ENCODE assay signal across 10 cellular contexts in the genomic region with DNA sequence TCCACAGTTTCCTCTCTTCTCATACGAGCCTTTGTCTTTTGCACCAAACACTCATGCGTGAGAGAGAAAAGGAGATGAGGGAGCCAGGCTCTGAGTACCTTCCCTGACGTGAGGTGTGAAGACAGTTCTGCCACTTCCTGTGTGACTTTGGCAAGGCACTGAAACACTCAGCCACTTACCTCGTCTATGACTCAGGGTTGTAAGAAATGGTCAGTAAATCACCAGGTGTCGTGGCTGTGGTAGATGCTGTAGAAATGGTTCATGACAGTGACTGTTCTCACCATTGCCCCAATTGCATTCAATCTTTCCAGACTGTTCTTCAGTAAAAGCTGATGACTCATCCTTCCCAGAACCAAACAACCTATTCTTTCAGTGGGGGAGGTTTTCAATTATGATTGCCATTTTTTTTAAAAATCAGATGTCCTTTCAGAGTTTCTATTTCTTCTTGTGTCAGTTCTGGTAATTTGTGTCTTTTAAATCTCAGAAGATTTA. TPM values are rescaled to one million over a fixed set of nuclear protein-coding genes. Genes with fewer than 3 reads are reported as not detected.
A peak's percentile ranks its signal among the peaks of the same experiment; 100 is the strongest.
DNase-seq lines count a peak whose midpoint lies in the region; ATAC-seq and TF ChIP-seq lines count a peak whose summit lies in the region.
"Had no signal": no experiment of that assay in that cellular context is flagged by ENCODE, and none has a peak within 500 bp of the region (broad histone marks: within the 10 kb centered on the region; RNA-seq: fewer than 3 reads in every experiment).

No MANE protein-coding gene starts in this region.

- no peak overlapping the region for H2BK5ac ChIP-seq in IMR-90 (ENCODE audit: low read depth, low read length, poor library complexity, severe bottlenecking)

- H2AK5ac ChIP-seq in IMR-90 (ENCODE audit: low read depth, low read length): no peak overlapping the region

- WGBS in IMR-90 (ENCODE audit: extremely low coverage in 2 of 2, insufficient read length in 1 of 2), 2 experiments: no CpG with 5 or more reads among the region's 5 CpGs
- 62 to 75% methylated on average over 5 of the region's 5 CpGs for WGBS in tibial nerve, 2 donors

- H3K36me3 Mint-ChIP-seq in activated T-cell treated with anti-CD3 and anti-CD28 coated beads, Interleukin-2, amount 50 U/mL, for 4 hours (ENCODE audit: insufficient read depth): peaks cover 5% of the 10 kb centered on the region

- CTCF ChIA-PET in IMR-90 (lab: Yijun Ruan, JAX): no interaction called here

- H3K4me1 Mint-ChIP-seq in activated T-cell treated with anti-CD3 and anti-CD28 coated beads, Interleukin-2, amount 50 U/mL, for 4 hours (ENCODE audit: low read depth): peaks cover 25% of the 10 kb centered on the region

- no peak overlapping the region for H4K8ac ChIP-seq in IMR-90 (ENCODE audit: low read depth in 2 of 2, low read length in 2 of 2)

- H4K91ac ChIP-seq in IMR-90 (ENCODE audit: insufficient read depth, low read depth, low read length): no peak overlapping the region

- in situ Hi-C loops in IMR-90 (cut with MboI; ENCODE audit: low sequenced_read_pairs): no loop called here
- in situ Hi-C loops in GM13977 (cut with MboI; ENCODE audit: low pct_unique_long_range_greater_than_20kb, low sequenced_read_pairs, unreplicated experiment): no loop called here

- no peaks in the 10 kb centered on the region for H4K20me1 ChIP-seq in IMR-90 (ENCODE audit: insufficient read depth, low read length)

- H3K4me1 ChIP-seq in IMR-90 (ENCODE audit: control insufficient read depth, insufficient read depth, low read length) (no peaks in the 10 kb centered on the region), tibial nerve (no peaks in the 10 kb centered on the region)
- H3K4me1 ChIP-seq: parathyroid adenoma had no signal

- no peak overlapping the region for H3K14ac ChIP-seq in IMR-90 (replicated peaks; ENCODE audit: low read depth, low read length)

- no peaks in the 10 kb centered on the region for H3K27me3 Mint-ChIP-seq in activated T-cell treated with anti-CD3 and anti-CD28 coated beads, Interleukin-2, amount 50 U/mL, for 4 hours (ENCODE audit: low read depth)

- dilution Hi-C loops in IMR-90 (cut with HindIII; ENCODE audit: low sequenced_read_pairs, unreplicated experiment): no loop called here

- no peak for DNase-seq in IMR-90
- DNase-seq in activated T-cell treated with anti-CD3 and anti-CD28 coated beads, Interleukin-2, amount 50 U/mL, for 4 hours: peak; percentile 23
- peak; percentile 72 for DNase-seq in stimulated activated CD4-positive, alpha-beta T cell treated with anti-CD3 and anti-CD28 coated beads, Interleukin-15, amount 100 ng/mL, for 24 hours
- no peak for DNase-seq in GM13977 (ENCODE audit: low spot score)
- DNase-seq in AML-193 (lab: John Stamatoyannopoulos, UW): no peak
- no peak for DNase-seq in tibial nerve (ENCODE audit: low spot score in 2 of 2)
- no peak for DNase-seq in SIG-M5 (lab: John Stamatoyannopoulos, UW)

- no peaks in the 10 kb centered on the region for H3K79me1 ChIP-seq in IMR-90 (ENCODE audit: low read depth in 1 of 2, low read length in 2 of 2)

- no peak overlapping the region for H4K5ac ChIP-seq in IMR-90 (ENCODE audit: low read depth, low read length)

- no peak overlapping the region for H3K9ac ChIP-seq in IMR-90 (ENCODE audit: low read depth, low read length)
- H3K9ac ChIP-seq: parathyroid adenoma had no signal

- no peak for TF ChIP-seq EP300 in tibial nerve (IDR thresholded peaks at IDR 0.05)

- H3K4me3 ChIP-seq in IMR-90 (ENCODE audit: insufficient read depth, low read depth, low read length): no peak overlapping the region
- no peak overlapping the region for H3K4me3 ChIP-seq in tibial nerve

- H3K27ac ChIP-seq in IMR-90 (ENCODE audit: insufficient read depth, low read length): no peak overlapping the region
- H3K27ac ChIP-seq in tibial nerve: no peak overlapping the region
- H3K27ac ChIP-seq: epithelial cell of prostate, parathyroid adenoma had no signal

- no peak overlapping the region for H3K56ac ChIP-seq in IMR-90 (ENCODE audit: extremely low read depth, insufficient read depth, low read length)

- H3K9me3 Mint-ChIP-seq in activated T-cell treated with anti-CD3 and anti-CD28 coated beads, Interleukin-2, amount 50 U/mL, for 4 hours: peaks cover 19% of the 10 kb centered on the region

- no peak overlapping the region for H2BK15ac ChIP-seq in IMR-90 (ENCODE audit: low read depth, low read length)

- no peaks in the 10 kb centered on the region for H3K36me3 ChIP-seq in IMR-90 (ENCODE audit: control insufficient read depth, insufficient read depth, low read length)
- H3K36me3 ChIP-seq in tibial nerve: no peaks in the 10 kb centered on the region

- no peak for TF ChIP-seq RAD21 in IMR-90 (IDR thresholded peaks at IDR 0.05; ENCODE audit: low read length)

- no peaks in the 10 kb centered on the region for H3K9me1 ChIP-seq in IMR-90 (ENCODE audit: insufficient read depth, low read length)

- peak; percentile 46 for ATAC-seq in GM19025 (IDR thresholded peaks at IDR 0.05; ENCODE audit: low read depth, unreplicated experiment)
- ATAC-seq in IMR-90 (ENCODE audit: low read depth): no peak
- peak; percentile 98 for ATAC-seq in activated T-cell treated with anti-CD3 and anti-CD28 coated beads, Interleukin-2, amount 50 U/mL, for 4 hours

- H3K27me3 ChIP-seq in IMR-90 (ENCODE audit: control insufficient read depth, insufficient read depth, low read length) (peaks cover 6% of the 10 kb centered on the region), tibial nerve (peaks cover 0 to 12% of the 10 kb centered on the region in 2 donors)

- H3K23ac ChIP-seq in IMR-90 (ENCODE audit: low read depth, low read length): no peak overlapping the region

- TF ChIP-seq CTCF in IMR-90 (conservative IDR thresholded peaks at IDR 0.05; ENCODE audit: low read depth, low read length): no peak
- no peak for TF ChIP-seq CTCF in GM13977 (IDR thresholded peaks at IDR 0.05; ENCODE audit: extremely low read depth, insufficient read depth, missing control alignments)
- TF ChIP-seq CTCF in tibial nerve (IDR thresholded peaks at IDR 0.05): no peak

- H3K4me3 Mint-ChIP-seq in activated T-cell treated with anti-CD3 and anti-CD28 coated beads, Interleukin-2, amount 50 U/mL, for 4 hours: no peak overlapping the region

- TF ChIP-seq POLR2A in IMR-90 (IDR thresholded peaks at IDR 0.05; ENCODE audit: low read depth, low read length) (no peak), tibial nerve (IDR thresholded peaks at IDR 0.05) (no peak)

- no peak overlapping the region for H2BK120ac ChIP-seq in IMR-90 (ENCODE audit: low read depth, low read length)

- no peak overlapping the region for H2AK9ac ChIP-seq in IMR-90 (replicated peaks; ENCODE audit: low read depth, low read length, poor library complexity)

- no TSS peak for BruUV-seq in IMR-90 (replicated peaks; lab: Mats Ljungman, UMichigan)

- no peak overlapping the region for H3K4ac ChIP-seq in IMR-90 (ENCODE audit: low read depth, low read length)

- no peak overlapping the region for H3K18ac ChIP-seq in IMR-90 (ENCODE audit: low read depth, low read length)

- no peak overlapping the region for H2BK20ac ChIP-seq in IMR-90 (ENCODE audit: low read depth, low read length)

- POLR2A ChIA-PET in IMR-90 (lab: Charles Lee; ENCODE audit: unreplicated experiment): no interaction called here

- intact Hi-C loops in IMR-90 (cut with micrococcal nuclease): no loop called here

- H3K9me3 ChIP-seq in IMR-90 (ENCODE audit: control insufficient read depth, insufficient read depth, low read length) (peaks cover 8% of the 10 kb centered on the region), tibial nerve (peaks cover 0 to 37% (median 5%) of the 10 kb centered on the region in 4 donors)

- H2AFZ ChIP-seq in IMR-90 (replicated peaks; ENCODE audit: low read length, poor library complexity): no peak overlapping the region
- H2AFZ ChIP-seq: parathyroid adenoma had no signal

- no peak overlapping the region for H3K4me2 ChIP-seq in IMR-90 (ENCODE audit: low read depth, low read length)

TF ChIP-seq in IMR-90, 13 proteins besides CTCF, POLR2A, EP300 and RAD21:
- TF ChIP-seq FOS (IDR thresholded peaks at IDR 0.05; ENCODE audit: low read depth, low read length) (peak; percentile 24; the same call in 1 of the 2 replicates), ELK1 (IDR thresholded peaks at IDR 0.05; ENCODE audit: borderline replicate concordance, low read depth, low read length) (no peak), SMC3 (IDR thresholded peaks at IDR 0.05; ENCODE audit: low read depth, low read length) (no peak)
TF ChIP-seq in IMR-90: peak in this region for 1.

RNA-seq across cellular contexts. Expression of gene CBFA2T3, which starts 49.2 kb away (rescaled TPM):
- total RNA-seq in IMR-90 (2012; rRNA removed) (not detected in 2 replicates), tibial nerve (1 to 10 TPM in 3 of 4 donors, under 1 TPM in 1; 0.78 to 5.0 (median 2.8) TPM)
- polyA plus RNA-seq in IMR-90 (2012; rRNA removed): not detected in 2 replicates
- not detected in 2 replicates for polyA plus RNA-seq in IMR-90 (2012; cell fraction: cytosol; rRNA removed)
- polyA plus RNA-seq in IMR-90 (2012; cell fraction: nucleus; rRNA removed; ENCODE audit: low replicate concordance): 0.03 TPM in 1 of 2 replicates, not detected in the other
- total RNA-seq in activated T-cell treated with anti-CD3 and anti-CD28 coated beads, Interleukin-2, amount 50 U/mL, for 4 hours: 1 to 10 TPM; 1.0 to 2.0 (median 1.3) TPM

Comparison
In these comparisons a context has a peak if more than half of its experiments do, and no peak if none do; other contexts are left out.
1. DNase-seq: peak in activated T-cell treated with anti-CD3 and anti-CD28 coated beads, Interleukin-2, amount 50 U/mL, for 4 hours (single experiment) and stimulated activated CD4-positive, alpha-beta T cell treated with anti-CD3 and anti-CD28 coated beads, Interleukin-15, amount 100 ng/mL, for 24 hours (single experiment); none in IMR-90 (single experiment), GM13977 (single experiment), AML-193 (0 of 2), tibial nerve (0 of 2) and SIG-M5 (single experiment).